Comparison of ENCODE assay signal across 8 cellular contexts in genomic region chr17:79991924-79992656, GRCh38. TPM values are rescaled to one million over a fixed set of nuclear protein-coding genes. Genes with fewer than 3 reads are reported as not detected.
DNase-seq lines count a peak whose midpoint lies in the region; ATAC-seq, FAIRE-seq and TF ChIP-seq lines count a peak whose summit lies in the region.

No MANE protein-coding gene starts in this region.

- no peak for TF ChIP-seq CTCF in DND-41 (IDR thresholded peaks at IDR 0.05; ENCODE audit: borderline replicate concordance, extremely low read depth, low read length, poor library complexity, severe bottlenecking)
- no peak for TF ChIP-seq CTCF in mesothelial cell of epicardium (IDR thresholded peaks at IDR 0.05; ENCODE audit: unreplicated experiment)

- H3K36me3 Mint-ChIP-seq in central memory CD8-positive, alpha-beta T cell (ENCODE audit: insufficient read depth) = peaks cover 3% of the 10 kb centered on the region
- H3K36me3 Mint-ChIP-seq in mesothelial cell of epicardium = peaks cover 2% of the 10 kb centered on the region

- DNase-seq in DND-41 (peak; percentile 69), NCI-H2171 treated with DMSO at 0.1 percent for 48 hours (lab: John Stamatoyannopoulos, UW) (peak; percentile 66), mesothelial cell of epicardium (ENCODE audit: low spot score in 2 of 2, unreplicated experiment in 2 of 2) (no peak), UCSD-AML1 (lab: John Stamatoyannopoulos, UW; ENCODE audit: unreplicated experiment) (no peak), RCC 7860 (ENCODE audit: low spot score) (no peak)
- DNase-seq in central memory CD8-positive, alpha-beta T cell (ENCODE audit: low spot score in 2 of 2) = no peak
- DNase-seq in activated effector memory CD4-positive, alpha-beta T cell treated with Interleukin-2 at 50 U/mL for 16 hours = no peak

- H2AFZ ChIP-seq in DND-41 (ENCODE audit: low read depth, low read length) = peak overlapping the region; percentile 72; the same call in 1 of the 2 replicates

- no peaks in the 10 kb centered on the region for H3K27me3 ChIP-seq in DND-41 (ENCODE audit: insufficient read depth, low read length, poor library complexity)

- H3K4me3 Mint-ChIP-seq in central memory CD8-positive, alpha-beta T cell = peak overlapping the region; percentile 63
- H3K4me3 Mint-ChIP-seq in mesothelial cell of epicardium = peak overlapping the region; percentile 57

- no peaks in the 10 kb centered on the region for H3K36me3 ChIP-seq in DND-41 (ENCODE audit: insufficient read depth, low read length)

- peak overlapping the region in 1 of 2 experiments; percentile 42; a peak in 1 of 4 replicates for H3K4me3 ChIP-seq in DND-41 (ENCODE audit: low read depth in 1 of 2, low read length in 2 of 2)

- peak overlapping the region; percentile 35 for H3K27ac Mint-ChIP-seq in central memory CD8-positive, alpha-beta T cell (ENCODE audit: low read depth)
- peak overlapping the region; percentile 84 for H3K27ac Mint-ChIP-seq in mesothelial cell of epicardium

- peaks cover 28% of the 10 kb centered on the region for H3K4me1 Mint-ChIP-seq in central memory CD8-positive, alpha-beta T cell
- H3K4me1 Mint-ChIP-seq in mesothelial cell of epicardium = peaks cover 62% of the 10 kb centered on the region

- H3K27me3 Mint-ChIP-seq in central memory CD8-positive, alpha-beta T cell = peaks cover 11% of the 10 kb centered on the region
- H3K27me3 Mint-ChIP-seq in mesothelial cell of epicardium (ENCODE audit: low read depth) = no peaks in the 10 kb centered on the region

- H3K27ac ChIP-seq in DND-41 (ENCODE audit: low read length) = peak overlapping the region; percentile 43

- no peaks in the 10 kb centered on the region for H3K9me3 Mint-ChIP-seq in central memory CD8-positive, alpha-beta T cell
- no peaks in the 10 kb centered on the region for H3K9me3 Mint-ChIP-seq in mesothelial cell of epicardium

- no peaks in the 10 kb centered on the region; the same call in 1 of the 2 replicates for H4K20me1 ChIP-seq in DND-41 (ENCODE audit: insufficient read depth, low read length)

- peak overlapping the region; percentile 64 for H3K4me2 ChIP-seq in DND-41 (ENCODE audit: insufficient read depth, low read length)

- H3K79me2 ChIP-seq in DND-41 (ENCODE audit: insufficient read depth, low read length) = no peaks in the 10 kb centered on the region

- peak overlapping the region; percentile 48 for H3K9ac ChIP-seq in DND-41 (ENCODE audit: low read depth, low read length)

- no peaks in the 10 kb centered on the region for H3K9me3 ChIP-seq in DND-41 (ENCODE audit: insufficient read depth, low read length, severe bottlenecking)

- H3K4me1 ChIP-seq in DND-41 (ENCODE audit: insufficient read depth, low read length) = peaks cover 36% of the 10 kb centered on the region

- ATAC-seq in DND-41 (ENCODE audit: insufficient read depth, low read depth) = peak; percentile 23
- no peak for ATAC-seq in central memory CD8-positive, alpha-beta T cell (replicated peaks; ENCODE audit: extremely low read depth, poor library complexity, severe bottlenecking)
- ATAC-seq in GM19397 (IDR thresholded peaks at IDR 0.05; ENCODE audit: unreplicated experiment) = no peak

- no peak for FAIRE-seq in RCC 7860 (lab: Jason Lieb, UNC)

RNA-seq across cellular contexts. Expression of gene TBC1D16, which starts 43.6 kb away (rescaled TPM):
- 69.8 to 76.0 TPM (median 73.2 TPM) in 3 replicates for total RNA-seq in mesothelial cell of epicardium

RNA-seq across cellular contexts. Expression of gene CCDC40, which starts 44.4 kb away (rescaled TPM):
- total RNA-seq in mesothelial cell of epicardium = 20.6 to 25.9 TPM (median 23.5 TPM) in 3 replicates

Comparison
In these comparisons a context has a peak if more than half of its experiments do, and no peak if none do; other contexts are left out.
1. DNase-seq: peak in DND-41 (single experiment) and NCI-H2171 treated with DMSO at 0.1 percent for 48 hours (single experiment); none in central memory CD8-positive, alpha-beta T cell (0 of 2), mesothelial cell of epicardium (0 of 2), activated effector memory CD4-positive, alpha-beta T cell treated with Interleukin-2 at 50 U/mL for 16 hours (single experiment), UCSD-AML1 (single experiment) and RCC 7860 (single experiment).